ENCODE assay signal across 24 cellular contexts in the genomic region with DNA sequence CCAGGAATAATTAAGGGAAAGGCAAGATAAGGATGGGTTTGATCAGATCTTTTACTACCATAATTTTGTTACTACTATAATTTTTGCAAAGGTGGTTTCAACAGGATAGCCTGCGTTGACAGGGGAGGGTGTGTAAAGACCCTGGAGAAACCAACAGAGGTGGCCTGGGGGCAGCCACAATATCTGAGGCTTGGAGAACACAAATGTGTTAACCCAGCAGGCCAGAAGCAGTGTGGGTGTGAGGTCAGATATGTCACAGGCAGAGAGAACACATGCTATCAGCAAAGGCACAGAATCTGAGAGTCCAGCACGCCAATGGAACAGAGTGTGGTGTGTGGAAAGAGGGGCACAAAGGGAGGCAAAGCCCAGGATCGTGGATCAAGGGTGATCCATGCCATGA.
DNase-seq lines count a peak whose midpoint lies in the region; ATAC-seq, FAIRE-seq and TF ChIP-seq lines count a peak whose summit lies in the region.
"Had no signal": no experiment of that assay in that cellular context is flagged by ENCODE, and none has a peak within 500 bp of the region (broad histone marks: within the 10 kb centered on the region; RNA-seq: fewer than 3 reads in every experiment).

No MANE protein-coding gene starts in this region.

- no peaks in the 10 kb centered on the region for H3K79me2 ChIP-seq in keratinocyte (ENCODE audit: control insufficient read depth, insufficient read depth, low read length)

- no peak for FAIRE-seq in keratinocyte (lab: Jason Lieb, UNC)
- FAIRE-seq: A204.1, kidney had no signal

- TF ChIP-seq CTCF in C4-2B (conservative IDR thresholded peaks at IDR 0.05) (no peak), keratinocyte (optimal IDR thresholded peaks at IDR 0.05 in 1 of 3, IDR thresholded peaks at IDR 0.05 in 1 of 3, conservative IDR thresholded peaks at IDR 0.05 in 1 of 3; ENCODE audit: extremely low read depth in 1 of 3, insufficient read depth in 2 of 3, low read length in 3 of 3) (no peak), GM20000 (IDR thresholded peaks at IDR 0.05; ENCODE audit: extremely low read depth, missing control alignments) (no peak)

- dilution Hi-C loops in keratinocyte (cut with MboI; ENCODE audit: extremely low pct_ligation_motif_present, low sequenced_read_pairs): no loop called here

- ATAC-seq in GM21576 (IDR thresholded peaks at IDR 0.05; ENCODE audit: unreplicated experiment): no peak
- ATAC-seq: CD8-positive, alpha-beta T cell; stimulated activated memory B cell treated with anti-CD40 and anti-IgM and Interleukin-4, amounts not matched to agents 10 μg/mL and 1 μg/mL and 100 μg/mL, for 72 hours had no signal

- DNase-seq in SJSA1 (ENCODE audit: low read depth in 1 of 2, low spot score in 2 of 2) (no peak), keratinocyte (ENCODE audit: low read depth, low spot score) (no peak), NCI-H2171 (lab: John Stamatoyannopoulos, UW) (no peak), NCI-H446 (lab: John Stamatoyannopoulos, UW) (no peak), GM20000 (ENCODE audit: low spot score) (no peak)
- DNase-seq: activated CD8-positive, alpha-beta memory T cell treated with anti-CD3 and anti-CD28 coated beads for 24 hours; activated effector memory CD4-positive, alpha-beta T cell treated with anti-CD3 and anti-CD28 coated beads, Interleukin-2, amount 50 U/mL, for 16 hours; activated T-cell treated with anti-CD3 and anti-CD28 coated beads, Interleukin-2, amount 50 U/mL, for 1 hour; AML-193; CD8-positive, alpha-beta T cell; glutamatergic neuron; kidney; NCI-H1105; NCI-H2029; right cardiac atrium; stimulated activated CD4-positive, alpha-beta T cell treated with anti-CD3 and anti-CD28 coated beads, Interleukin-4, amount 100 ng/mL, for 4 hours; substantia nigra had no signal

- H3K9me1 ChIP-seq in keratinocyte (ENCODE audit: control insufficient read depth, extremely low read depth, insufficient read depth, low read length): no peaks in the 10 kb centered on the region

- H2AFZ ChIP-seq in keratinocyte (ENCODE audit: control insufficient read depth, low read length): peak overlapping the region; percentile 83

- no peak overlapping the region for H3K4me3 ChIP-seq in SJSA1
- peak overlapping the region in 2 of 3 experiments; percentile 39 to 44 for H3K4me3 ChIP-seq in keratinocyte (ENCODE audit: control insufficient read depth in 2 of 3, extremely low read depth in 1 of 3, insufficient read depth in 2 of 3, low read depth in 1 of 3, low read length in 3 of 3)
- peak overlapping the region; percentile 37 for H3K4me3 ChIP-seq in skeletal muscle satellite cell (ENCODE audit: low read length)
- H3K4me3 ChIP-seq: HAP-1, SK-N-MC had no signal

- H3K9me3 ChIP-seq in SJSA1 (replicated peaks) (no peaks in the 10 kb centered on the region), keratinocyte (ENCODE audit: control insufficient read depth, low read depth, low read length) (no peaks in the 10 kb centered on the region), skeletal muscle satellite cell (replicated peaks; ENCODE audit: low read length) (no peaks in the 10 kb centered on the region)
- H3K9me3 ChIP-seq: HAP-1 had no signal

- H3K27me3 ChIP-seq in SJSA1 (replicated peaks) (no peaks in the 10 kb centered on the region), keratinocyte (ENCODE audit: control insufficient read depth, extremely low read depth, insufficient read depth, low read length) (no peaks in the 10 kb centered on the region), skeletal muscle satellite cell (ENCODE audit: control insufficient read depth, insufficient read depth, low read length) (no peaks in the 10 kb centered on the region)

- H3K4me2 ChIP-seq in keratinocyte (ENCODE audit: control insufficient read depth, extremely low read depth, insufficient read depth, low read depth, low read length) (peak overlapping the region; percentile 93), skeletal muscle satellite cell (ENCODE audit: low read length) (peak overlapping the region; percentile 69)

- H3K27ac ChIP-seq in C4-2B (peak overlapping the region; percentile 23; the same call in 1 of the 2 replicates), SJSA1 (peak overlapping the region; percentile 87), keratinocyte (ENCODE audit: control insufficient read depth, insufficient read depth, low read length) (peak overlapping the region; percentile 97)
- H3K27ac ChIP-seq: SK-N-MC had no signal

- H3K36me3 ChIP-seq in SJSA1 (no peaks in the 10 kb centered on the region), keratinocyte (ENCODE audit: control insufficient read depth in 2 of 2, extremely low read depth in 1 of 2, insufficient read depth in 2 of 2, low read length in 2 of 2) (no peaks in the 10 kb centered on the region), skeletal muscle satellite cell (ENCODE audit: insufficient read depth, low read length) (no peaks in the 10 kb centered on the region)
- H3K36me3 ChIP-seq: HAP-1 had no signal

- peak overlapping the region; percentile 70 for H3K9ac ChIP-seq in keratinocyte (ENCODE audit: control insufficient read depth, extremely low read depth, insufficient read depth, low read length)
- peak overlapping the region; percentile 58 for H3K9ac ChIP-seq in skeletal muscle satellite cell (ENCODE audit: low read depth, low read length)

- no peaks in the 10 kb centered on the region for H4K20me1 ChIP-seq in keratinocyte (ENCODE audit: control insufficient read depth, extremely low read depth, insufficient read depth, low read length)

- H3K4me1 ChIP-seq in SJSA1 (replicated peaks): peaks cover 72% of the 10 kb centered on the region
- peaks cover 46% of the 10 kb centered on the region for H3K4me1 ChIP-seq in keratinocyte (ENCODE audit: control insufficient read depth, extremely low read depth, insufficient read depth, low read length)
- peaks cover 60% of the 10 kb centered on the region for H3K4me1 ChIP-seq in skeletal muscle satellite cell (ENCODE audit: control insufficient read depth, insufficient read depth, low read length)
- H3K4me1 ChIP-seq: HAP-1 had no signal

Comparison
In these comparisons a context has a peak if more than half of its experiments do, and no peak if none do; other contexts are left out.
1. H3K27ac ChIP-seq: peak in every context shown above with its lines; median percentile 97 in keratinocyte; 87 in SJSA1; 23 in C4-2B.